ENCODE assay signal across 12 cellular contexts in genomic region chr5:83955916-83956315, GRCh38.
DNase-seq lines count a peak whose midpoint lies in the region; ATAC-seq and TF ChIP-seq lines count a peak whose summit lies in the region.
"Had no signal": no experiment of that assay in that cellular context is flagged by ENCODE, and none has a peak within 500 bp of the region (broad histone marks: within the 10 kb centered on the region; RNA-seq: fewer than 3 reads in every experiment).

No MANE protein-coding gene starts in this region.

- intact Hi-C loops in left colon (cut with DNase I, micrococcal nuclease): no loop called here
- intact Hi-C loops in Right ventricle myocardium superior (cut with DNase I): no loop called here

- no peaks in the 10 kb centered on the region for H3F3A ChIP-seq in neural progenitor cell (ENCODE audit: low read depth)

- no peaks in the 10 kb centered on the region for H3K27me3 Mint-ChIP-seq in neural progenitor cell (ENCODE audit: insufficient read depth, low read depth)
- H3K27me3 Mint-ChIP-seq in T-helper 2 cell treated with Interferon-gamma antibody and Interleukin-4, amounts not matched to agents 5 μg/mL and 100 μg/mL, for 36 hours (ENCODE audit: low read depth): no peaks in the 10 kb centered on the region

- no peak for ATAC-seq in left colon
- ATAC-seq in Right ventricle myocardium superior (ENCODE audit: poor library complexity): no peak

- no peaks in the 10 kb centered on the region for H3K79me2 ChIP-seq in neural progenitor cell (ENCODE audit: low read depth)

- H3K4me3 ChIP-seq in coronary artery: peak overlapping the region; percentile 28
- H3K4me3 ChIP-seq in neural progenitor cell: no peak overlapping the region

- H3K27ac Mint-ChIP-seq in neural progenitor cell: no peak overlapping the region
- no peak overlapping the region for H3K27ac Mint-ChIP-seq in T-helper 2 cell treated with Interferon-gamma antibody and Interleukin-4, amounts not matched to agents 5 μg/mL and 100 μg/mL, for 36 hours

- no peak overlapping the region for H3K4me2 ChIP-seq in neural progenitor cell

- H3K27me3 ChIP-seq in neural progenitor cell: no peaks in the 10 kb centered on the region

- H4K20me1 ChIP-seq in neural progenitor cell (ENCODE audit: low read depth): no peaks in the 10 kb centered on the region

- H3K4me3 Mint-ChIP-seq in neural progenitor cell: no peak overlapping the region
- no peak overlapping the region for H3K4me3 Mint-ChIP-seq in T-helper 2 cell treated with Interferon-gamma antibody and Interleukin-4, amounts not matched to agents 5 μg/mL and 100 μg/mL, for 36 hours

- no peak for TF ChIP-seq CTCF in coronary artery (IDR thresholded peaks at IDR 0.05)
- no peak for TF ChIP-seq CTCF in neural progenitor cell (IDR thresholded peaks at IDR 0.05)

- peaks cover 19% of the 10 kb centered on the region for H3K4me1 Mint-ChIP-seq in neural progenitor cell
- no peaks in the 10 kb centered on the region for H3K4me1 Mint-ChIP-seq in T-helper 2 cell treated with Interferon-gamma antibody and Interleukin-4, amounts not matched to agents 5 μg/mL and 100 μg/mL, for 36 hours (ENCODE audit: low read depth)

- H3K27ac ChIP-seq in coronary artery (peak overlapping the region in 1 of 2 donors; percentile 3), neural progenitor cell (no peak overlapping the region)

- H2AFZ ChIP-seq in neural progenitor cell (replicated peaks): peak overlapping the region; percentile 20

- no peaks in the 10 kb centered on the region for H3K9me3 ChIP-seq in neural progenitor cell (ENCODE audit: low read depth)

- peak; percentile 60 for DNase-seq in ELR (ENCODE audit: low read depth)
- DNase-seq in NCI-H69 (lab: John Stamatoyannopoulos, UW): peak; percentile 43
- DNase-seq in coronary artery (ENCODE audit: low spot score): no peak
- no peak for DNase-seq in neural progenitor cell (ENCODE audit: low spot score)
- DNase-seq in SK-N-DZ (ENCODE audit: low spot score): no peak
- DNase-seq in T-helper 2 cell treated with Interferon-gamma antibody and Interleukin-4, amounts not matched to agents 5 μg/mL and 100 μg/mL, for 36 hours (ENCODE audit: low spot score): no peak
- DNase-seq in left colon: no peak
- DNase-seq in Right ventricle myocardium superior: no peak
- DNase-seq: anterior cingulate cortex, Calu3, NCI-H1092 treated with DMSO at 0.1 percent for 48 hours, T-helper 9 cell had no signal

- no peaks in the 10 kb centered on the region for H3K36me3 Mint-ChIP-seq in neural progenitor cell
- H3K36me3 Mint-ChIP-seq in T-helper 2 cell treated with Interferon-gamma antibody and Interleukin-4, amounts not matched to agents 5 μg/mL and 100 μg/mL, for 36 hours (ENCODE audit: low read depth): no peaks in the 10 kb centered on the region

- peaks cover 14% of the 10 kb centered on the region for H3K4me1 ChIP-seq in neural progenitor cell

- H3K9ac ChIP-seq in neural progenitor cell: no peak overlapping the region

- no peaks in the 10 kb centered on the region for H3K9me3 Mint-ChIP-seq in neural progenitor cell
- no peaks in the 10 kb centered on the region for H3K9me3 Mint-ChIP-seq in T-helper 2 cell treated with Interferon-gamma antibody and Interleukin-4, amounts not matched to agents 5 μg/mL and 100 μg/mL, for 36 hours

- no peaks in the 10 kb centered on the region for H3K36me3 ChIP-seq in neural progenitor cell

Comparison
In these comparisons a context has a peak if more than half of its experiments do, and no peak if none do; other contexts are left out.
1. DNase-seq: peak in ELR (single experiment) and NCI-H69 (single experiment); none in coronary artery (single experiment), neural progenitor cell (single experiment), SK-N-DZ (single experiment), T-helper 2 cell treated with Interferon-gamma antibody and Interleukin-4, amounts not matched to agents 5 μg/mL and 100 μg/mL, for 36 hours (single experiment), left colon (0 of 2) and Right ventricle myocardium superior (single experiment).